In the genomic region with DNA sequence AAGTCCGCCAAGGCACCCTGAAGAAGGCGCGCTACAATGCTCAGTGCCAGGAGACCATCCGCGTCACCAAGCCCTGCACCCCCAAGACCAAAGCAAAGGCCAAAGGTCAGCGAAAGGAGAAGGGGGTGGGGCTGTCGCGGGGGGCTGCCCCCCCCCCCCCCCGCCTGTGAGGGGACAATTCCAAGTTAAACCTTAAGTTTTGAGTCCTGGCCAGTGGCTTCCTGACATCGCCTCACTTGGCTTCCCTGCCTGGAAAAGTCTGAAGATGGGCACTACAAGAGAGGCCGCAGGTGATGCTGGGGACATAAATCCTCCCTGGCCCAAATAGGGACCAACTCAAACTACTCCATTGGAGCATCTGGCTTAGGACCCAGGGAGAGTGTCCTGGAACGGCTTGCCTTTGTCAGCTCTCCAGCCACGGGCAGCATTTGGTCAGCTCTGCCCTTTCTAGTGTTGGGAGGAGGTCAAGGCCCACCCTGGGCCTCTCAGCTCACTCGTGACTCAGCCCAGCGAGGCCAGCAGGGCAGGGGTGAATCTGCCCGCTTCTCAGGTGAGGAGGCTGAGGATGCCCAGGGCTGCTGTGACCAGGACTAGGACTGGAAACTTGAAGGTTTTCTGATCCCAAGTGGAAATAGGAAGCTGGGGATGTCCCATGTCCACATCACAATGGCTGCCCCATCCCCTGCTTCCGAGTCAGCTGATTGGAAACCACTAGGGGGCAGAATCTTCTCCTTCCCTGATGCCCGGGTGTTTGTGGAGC, we compare ENCODE assay signal across 8 cellular contexts. TPM values are rescaled to one million over a fixed set of nuclear protein-coding genes. Genes with fewer than 3 reads are reported as not detected.
DNase-seq lines count a peak whose midpoint lies in the region; ATAC-seq and TF ChIP-seq lines count a peak whose summit lies in the region.

No MANE protein-coding gene starts in this region.

- in situ Hi-C loops in GM13977 (cut with MboI; ENCODE audit: low pct_unique_long_range_greater_than_20kb, low sequenced_read_pairs, unreplicated experiment) = no loop called here

- H3K36me3 ChIP-seq in ACC112 (ENCODE audit: insufficient read depth, low read length) = no peaks in the 10 kb centered on the region
- no peaks in the 10 kb centered on the region for H3K36me3 ChIP-seq in Peyer's patch
- peaks cover 5 to 12% of the 10 kb centered on the region in 2 donors for H3K36me3 ChIP-seq in psoas muscle (ENCODE audit: insufficient read depth in 1 of 2, low read depth in 1 of 2)

- no peak overlapping the region for H2AFZ ChIP-seq in ACC112 (ENCODE audit: low read length, unreplicated experiment)

- WGBS in psoas muscle, 3 donors = 36 to 44% (median 40%) methylated on average over 16 to 18 of the region's 18 CpGs

- H3K27me3 ChIP-seq in ACC112 (ENCODE audit: insufficient read depth, low read length) (peaks cover under 1% of the 10 kb centered on the region; the same call in 1 of the 2 replicates), Peyer's patch (no peaks in the 10 kb centered on the region), psoas muscle (ENCODE audit: insufficient read depth in 3 of 3, low read length in 2 of 3) (peaks cover 0 to 41% (median 15%) of the 10 kb centered on the region in 3 donors)

- peak; percentile 25 for TF ChIP-seq CTCF in GM13977 (IDR thresholded peaks at IDR 0.05; ENCODE audit: extremely low read depth, insufficient read depth, missing control alignments)
- TF ChIP-seq CTCF in Peyer's patch (IDR thresholded peaks at IDR 0.05) = peak in 4 of 6 experiments; percentile 36 to 66 (median 56)
- peak; percentile 66 for TF ChIP-seq CTCF in fibroblast of pulmonary artery (IDR thresholded peaks at IDR 0.05; ENCODE audit: low read length, missing control alignments)
- peak; percentile 52 for TF ChIP-seq CTCF in psoas muscle (IDR thresholded peaks at IDR 0.05)

- H3K27ac ChIP-seq in ACC112 (ENCODE audit: low read depth, low read length) (no peak overlapping the region), Peyer's patch (peak overlapping the region in 2 of 4 donors; percentile 78 to 87), psoas muscle (no peak overlapping the region)

- TF ChIP-seq POLR2A in Peyer's patch (IDR thresholded peaks at IDR 0.05) = no peak

- peaks cover 15% of the 10 kb centered on the region for H3K4me1 ChIP-seq in ACC112 (ENCODE audit: control insufficient read depth, insufficient read depth, low read length, unreplicated experiment)
- peaks cover 0 to 45% (median 9%) of the 10 kb centered on the region in 4 donors for H3K4me1 ChIP-seq in Peyer's patch
- H3K4me1 ChIP-seq in psoas muscle = peaks cover 14% of the 10 kb centered on the region

- H3K9me3 ChIP-seq in Peyer's patch (no peaks in the 10 kb centered on the region), psoas muscle (no peaks in the 10 kb centered on the region)

- H3K4me3 ChIP-seq in ACC112 (ENCODE audit: low read depth, low read length) (peak overlapping the region; percentile 84), Peyer's patch (peak overlapping the region; percentile 54 to 75 (median 56)), fibroblast of pulmonary artery (replicated peaks; ENCODE audit: low read depth, low read length) (peak overlapping the region; percentile 59), psoas muscle (no peak overlapping the region)

- DNase-seq in GM13977 (ENCODE audit: low spot score) (no peak), Peyer's patch (no peak), fibroblast of pulmonary artery (ENCODE audit: low read depth) (peak; percentile 63), psoas muscle (peak in 1 of 2 donors; percentile 58), NCI-H446 treated with DMSO at 0.1 percent for 48 hours (lab: John Stamatoyannopoulos, UW) (no peak)

- intact Hi-C loops in psoas muscle (cut with DNase I) = loop anchor here in 1 of 2 donors (2.0 kb wide), 1 partner anchor 154 kb away; no protein-coding TSS in a partner anchor

- no peak for ATAC-seq in psoas muscle
- ATAC-seq in GM21717 (IDR thresholded peaks at IDR 0.05; ENCODE audit: unreplicated experiment) = no peak
- ATAC-seq in HG03457 (IDR thresholded peaks at IDR 0.05; ENCODE audit: unreplicated experiment) = no peak

- no peaks in the 10 kb centered on the region for H3K79me2 ChIP-seq in ACC112 (ENCODE audit: control insufficient read depth, insufficient read depth, low read length, unreplicated experiment)

RNA-seq across cellular contexts. Expression of gene MDK, which starts 1.4 kb away (rescaled TPM):
- total RNA-seq in Peyer's patch (100 to 1,000 TPM in 3 of 4 donors, 10 to 100 TPM in 1; 22.3 to 340 (median 205) TPM), psoas muscle (1 to 10 TPM; 1.4 to 6.3 (median 2.4) TPM)
- polyA plus RNA-seq in psoas muscle = 1 to 10 TPM; 1.2 to 2.0 (median 1.8) TPM

RNA-seq across cellular contexts. Expression of gene CHRM4, which starts 8.8 kb away (rescaled TPM):
- total RNA-seq in Peyer's patch (10 to 100 TPM; 11.5 to 16.5 (median 13.0) TPM), psoas muscle (not detected)
- not detected for polyA plus RNA-seq in psoas muscle

RNA-seq across cellular contexts. Expression of gene DGKZ, which starts 35.6 kb away (rescaled TPM):
- total RNA-seq in Peyer's patch = 100 to 1,000 TPM; 104 to 270 (median 200) TPM
- 100 to 1,000 TPM in 1 of 4 donors, 10 to 100 TPM in 3; 90.2 to 138 (median 96.2) TPM for total RNA-seq in psoas muscle
- polyA plus RNA-seq in psoas muscle = 10 to 100 TPM; 57.7 to 85.4 (median 62.0) TPM

Comparison
In these comparisons a context has a peak if more than half of its experiments do, and no peak if none do; other contexts are left out.
1. RNA of gene CHRM4, which starts 8.8 kb away (total RNA-seq): 11.5 to 16.5 TPM in Peyer's patch; not detected in psoas muscle; every median in the first group is over 10 times any median in the second.
2. Peak in every context shown above with its lines, with median percentiles within 50 percentile points of each other: CTCF ChIP-seq.